2 cellular contexts compared by ENCODE assay signal in genomic region chr16:88939814-88940195, GRCh38.
TF ChIP-seq lines count a peak whose summit lies in the region.

No MANE protein-coding gene starts in this region.

TF ChIP-seq in SK-N-SH, 30 proteins besides CTCF, POLR2A, EP300 and RAD21:
- TF ChIP-seq, protein P1, sequence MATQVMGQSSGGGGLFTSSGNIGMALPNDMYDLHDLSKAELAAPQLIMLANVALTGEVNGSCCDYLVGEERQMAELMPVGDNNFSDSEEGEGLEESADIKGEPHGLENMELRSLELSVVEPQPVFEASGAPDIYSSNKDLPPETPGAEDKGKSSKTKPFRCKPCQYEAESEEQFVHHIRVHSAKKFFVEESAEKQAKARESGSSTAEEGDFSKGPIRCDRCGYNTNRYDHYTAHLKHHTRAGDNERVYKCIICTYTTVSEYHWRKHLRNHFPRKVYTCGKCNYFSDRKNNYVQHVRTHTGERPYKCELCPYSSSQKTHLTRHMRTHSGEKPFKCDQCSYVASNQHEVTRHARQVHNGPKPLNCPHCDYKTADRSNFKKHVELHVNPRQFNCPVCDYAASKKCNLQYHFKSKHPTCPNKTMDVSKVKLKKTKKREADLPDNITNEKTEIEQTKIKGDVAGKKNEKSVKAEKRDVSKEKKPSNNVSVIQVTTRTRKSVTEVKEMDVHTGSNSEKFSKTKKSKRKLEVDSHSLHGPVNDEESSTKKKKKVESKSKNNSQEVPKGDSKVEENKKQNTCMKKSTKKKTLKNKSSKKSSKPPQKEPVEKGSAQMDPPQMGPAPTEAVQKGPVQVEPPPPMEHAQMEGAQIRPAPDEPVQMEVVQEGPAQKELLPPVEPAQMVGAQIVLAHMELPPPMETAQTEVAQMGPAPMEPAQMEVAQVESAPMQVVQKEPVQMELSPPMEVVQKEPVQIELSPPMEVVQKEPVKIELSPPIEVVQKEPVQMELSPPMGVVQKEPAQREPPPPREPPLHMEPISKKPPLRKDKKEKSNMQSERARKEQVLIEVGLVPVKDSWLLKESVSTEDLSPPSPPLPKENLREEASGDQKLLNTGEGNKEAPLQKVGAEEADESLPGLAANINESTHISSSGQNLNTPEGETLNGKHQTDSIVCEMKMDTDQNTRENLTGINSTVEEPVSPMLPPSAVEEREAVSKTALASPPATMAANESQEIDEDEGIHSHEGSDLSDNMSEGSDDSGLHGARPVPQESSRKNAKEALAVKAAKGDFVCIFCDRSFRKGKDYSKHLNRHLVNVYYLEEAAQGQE (IDR thresholded peaks at IDR 0.05; ENCODE audit: low read depth, low read length) = no peak
- TF ChIP-seq GABPA (IDR thresholded peaks at IDR 0.05; ENCODE audit: low read depth) (no peak), FOXJ3 (CRISPR knock-in tag; IDR thresholded peaks at IDR 0.05) (no peak), FOSL2 (IDR thresholded peaks at IDR 0.05; ENCODE audit: borderline replicate concordance, low read depth) (no peak), TAF1 (IDR thresholded peaks at IDR 0.05; ENCODE audit: borderline replicate concordance, low read depth, low read length) (no peak), SIN3A (IDR thresholded peaks at IDR 0.05; ENCODE audit: borderline replicate concordance, low read depth, low read length) (no peak), RFX5 (IDR thresholded peaks at IDR 0.05; ENCODE audit: low read length) (no peak), MEF2A (IDR thresholded peaks at IDR 0.05; ENCODE audit: borderline replicate concordance, low read depth) (no peak), ZBTB33 (IDR thresholded peaks at IDR 0.05; ENCODE audit: borderline replicate concordance, low read depth) (no peak), USF2 (IDR thresholded peaks at IDR 0.05; ENCODE audit: borderline replicate concordance, low read depth, low read length) (no peak), MXI1 (IDR thresholded peaks at IDR 0.05; ENCODE audit: low read depth, low read length) (no peak), RXRA (IDR thresholded peaks at IDR 0.05; ENCODE audit: borderline replicate concordance, low read depth) (no peak)
- TF ChIP-seq, protein P2, sequence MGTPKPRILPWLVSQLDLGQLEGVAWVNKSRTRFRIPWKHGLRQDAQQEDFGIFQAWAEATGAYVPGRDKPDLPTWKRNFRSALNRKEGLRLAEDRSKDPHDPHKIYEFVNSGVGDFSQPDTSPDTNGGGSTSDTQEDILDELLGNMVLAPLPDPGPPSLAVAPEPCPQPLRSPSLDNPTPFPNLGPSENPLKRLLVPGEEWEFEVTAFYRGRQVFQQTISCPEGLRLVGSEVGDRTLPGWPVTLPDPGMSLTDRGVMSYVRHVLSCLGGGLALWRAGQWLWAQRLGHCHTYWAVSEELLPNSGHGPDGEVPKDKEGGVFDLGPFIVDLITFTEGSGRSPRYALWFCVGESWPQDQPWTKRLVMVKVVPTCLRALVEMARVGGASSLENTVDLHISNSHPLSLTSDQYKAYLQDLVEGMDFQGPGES (IDR thresholded peaks at IDR 0.05; ENCODE audit: low read depth, low read length) = no peak
- TF ChIP-seq, protein P3, sequence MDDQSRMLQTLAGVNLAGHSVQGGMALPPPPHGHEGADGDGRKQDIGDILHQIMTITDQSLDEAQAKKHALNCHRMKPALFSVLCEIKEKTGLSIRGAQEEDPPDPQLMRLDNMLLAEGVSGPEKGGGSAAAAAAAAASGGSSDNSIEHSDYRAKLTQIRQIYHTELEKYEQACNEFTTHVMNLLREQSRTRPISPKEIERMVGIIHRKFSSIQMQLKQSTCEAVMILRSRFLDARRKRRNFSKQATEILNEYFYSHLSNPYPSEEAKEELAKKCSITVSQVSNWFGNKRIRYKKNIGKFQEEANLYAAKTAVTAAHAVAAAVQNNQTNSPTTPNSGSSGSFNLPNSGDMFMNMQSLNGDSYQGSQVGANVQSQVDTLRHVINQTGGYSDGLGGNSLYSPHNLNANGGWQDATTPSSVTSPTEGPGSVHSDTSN (IDR thresholded peaks at IDR 0.05) = no peak

TF ChIP-seq in SK-N-SH treated with all-trans-retinoic acid at 6 μM for 48 hours, 23 proteins besides CTCF, POLR2A, EP300 and RAD21 (continued from another document):
- no peak for TF ChIP-seq PATZ1 (CRISPR knock-in tag; IDR thresholded peaks at IDR 0.05; ENCODE audit: borderline replicate concordance)
- TF ChIP-seq TOX (CRISPR knock-in tag; IDR thresholded peaks at IDR 0.05; ENCODE audit: borderline replicate concordance) = no peak
- no peak for TF ChIP-seq OSR1 (CRISPR knock-in tag; IDR thresholded peaks at IDR 0.05)
- TF ChIP-seq TSHZ2 (CRISPR knock-in tag; IDR thresholded peaks at IDR 0.05) = no peak
- TF ChIP-seq GLIS3 (CRISPR knock-in tag; IDR thresholded peaks at IDR 0.05) = no peak
- TF ChIP-seq ZNF70 (CRISPR knock-in tag; IDR thresholded peaks at IDR 0.05) = no peak
- TF ChIP-seq ZNF8 (CRISPR knock-in tag; IDR thresholded peaks at IDR 0.05) = no peak
- TF ChIP-seq, protein P4, sequence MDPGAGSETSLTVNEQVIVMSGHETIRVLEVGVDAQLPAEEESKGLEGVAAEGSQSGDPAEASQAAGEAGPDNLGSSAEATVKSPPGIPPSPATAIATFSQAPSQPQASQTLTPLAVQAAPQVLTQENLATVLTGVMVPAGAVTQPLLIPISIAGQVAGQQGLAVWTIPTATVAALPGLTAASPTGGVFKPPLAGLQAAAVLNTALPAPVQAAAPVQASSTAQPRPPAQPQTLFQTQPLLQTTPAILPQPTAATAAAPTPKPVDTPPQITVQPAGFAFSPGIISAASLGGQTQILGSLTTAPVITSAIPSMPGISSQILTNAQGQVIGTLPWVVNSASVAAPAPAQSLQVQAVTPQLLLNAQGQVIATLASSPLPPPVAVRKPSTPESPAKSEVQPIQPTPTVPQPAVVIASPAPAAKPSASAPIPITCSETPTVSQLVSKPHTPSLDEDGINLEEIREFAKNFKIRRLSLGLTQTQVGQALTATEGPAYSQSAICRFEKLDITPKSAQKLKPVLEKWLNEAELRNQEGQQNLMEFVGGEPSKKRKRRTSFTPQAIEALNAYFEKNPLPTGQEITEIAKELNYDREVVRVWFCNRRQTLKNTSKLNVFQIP (CRISPR knock-in tag; IDR thresholded peaks at IDR 0.05; ENCODE audit: borderline replicate concordance, low read depth) = no peak
- no peak for TF ChIP-seq ESRRG (CRISPR knock-in tag; IDR thresholded peaks at IDR 0.05)
- no peak for TF ChIP-seq TCF4 (CRISPR knock-in tag; IDR thresholded peaks at IDR 0.05; ENCODE audit: borderline replicate concordance)
- TF ChIP-seq ISL1 (CRISPR knock-in tag; IDR thresholded peaks at IDR 0.05) = no peak
